In genomic region chr16:79090966-79091365, GRCh38 we compare ENCODE assay signal across 18 cellular contexts.
DNase-seq lines count a peak whose midpoint lies in the region; ATAC-seq and TF ChIP-seq lines count a peak whose summit lies in the region.
"Had no signal": no experiment of that assay in that cellular context is flagged by ENCODE, and none has a peak within 500 bp of the region (broad histone marks: within the 10 kb centered on the region; RNA-seq: fewer than 3 reads in every experiment).

No MANE protein-coding gene starts in this region.

- H3K4me1 Mint-ChIP-seq in activated CD4-positive, alpha-beta T cell treated with anti-CD3 and anti-CD28 coated beads, Interleukin-2, amount 10 ng/mL, durations not matched to agents 7 days and 5 days, result peaks cover 51% of the 10 kb centered on the region
- peaks cover 54% of the 10 kb centered on the region for H3K4me1 Mint-ChIP-seq in activated naive CD8-positive, alpha-beta T cell (ENCODE audit: low read depth)

- no peaks in the 10 kb centered on the region for H3K9me3 ChIP-seq in KOPT-K1 (ENCODE audit: insufficient read depth, low read length, poor library complexity, severe bottlenecking)
- no peaks in the 10 kb centered on the region for H3K9me3 ChIP-seq in neutrophil
- no peaks in the 10 kb centered on the region for H3K9me3 ChIP-seq in lower lobe of right lung
- H3K9me3 ChIP-seq: right atrium auricular region, thyroid gland had no signal

- H3K4me3 ChIP-seq in neutrophil (ENCODE audit: low read depth in 1 of 2, low read length in 1 of 2) (peak overlapping the region in 1 of 2 experiments; percentile 52), lower leg skin (ENCODE audit: low read depth, poor library complexity, severe bottlenecking) (no peak overlapping the region), lower lobe of right lung (no peak overlapping the region)
- H3K4me3 ChIP-seq: hepatocyte, right atrium auricular region, thyroid gland had no signal

- 78 to 92% methylated on average over 4 of the region's 4 CpGs for WGBS in lower leg skin, 2 donors

- peaks cover 11% of the 10 kb centered on the region for H3K27me3 Mint-ChIP-seq in activated CD4-positive, alpha-beta T cell treated with anti-CD3 and anti-CD28 coated beads, Interleukin-2, amount 10 ng/mL, durations not matched to agents 7 days and 5 days
- H3K27me3 Mint-ChIP-seq in activated naive CD8-positive, alpha-beta T cell, result no peaks in the 10 kb centered on the region

- H3K27ac Mint-ChIP-seq in activated CD4-positive, alpha-beta T cell treated with anti-CD3 and anti-CD28 coated beads, Interleukin-2, amount 10 ng/mL, durations not matched to agents 7 days and 5 days, result peak overlapping the region; percentile 85
- H3K27ac Mint-ChIP-seq in activated naive CD8-positive, alpha-beta T cell, result no peak overlapping the region
- H3K27ac Mint-ChIP-seq: activated CD8-positive, alpha-beta memory T cell treated with anti-CD3 and anti-CD28 coated beads, Interleukin-2, amount 10 ng/mL, durations not matched to agents 7 days and 5 days; brain had no signal

- H3K27ac ChIP-seq in KOPT-K1 (ENCODE audit: low read depth, low read length, poor library complexity, severe bottlenecking) (peak overlapping the region; percentile 95), neutrophil (peak overlapping the region; percentile 63), lower lobe of right lung (no peak overlapping the region)
- H3K27ac ChIP-seq: hepatocyte, right atrium auricular region, thyroid gland, VCaP had no signal

- H3K4me1 ChIP-seq in neutrophil (ENCODE audit: control insufficient read depth in 1 of 2, insufficient read depth in 1 of 2, low read depth in 1 of 2, low read length in 1 of 2) (peaks cover 62 to 64% of the 10 kb centered on the region in 2 experiments), lower lobe of right lung (peaks cover 14% of the 10 kb centered on the region)
- H3K4me1 ChIP-seq: right atrium auricular region had no signal

- no peak overlapping the region for H3K4me3 Mint-ChIP-seq in activated CD4-positive, alpha-beta T cell treated with anti-CD3 and anti-CD28 coated beads, Interleukin-2, amount 10 ng/mL, durations not matched to agents 7 days and 5 days
- H3K4me3 Mint-ChIP-seq in activated naive CD8-positive, alpha-beta T cell, result peak overlapping the region; percentile 27
- H3K4me3 Mint-ChIP-seq: activated CD8-positive, alpha-beta memory T cell treated with anti-CD3 and anti-CD28 coated beads, Interleukin-2, amount 10 ng/mL, durations not matched to agents 7 days and 5 days; activated naive CD4-positive, alpha-beta T cell treated with anti-CD3 and anti-CD28 coated beads for 36 hours; brain had no signal

- TF ChIP-seq CTCF in neutrophil (IDR thresholded peaks at IDR 0.05) (no peak), lower leg skin (IDR thresholded peaks at IDR 0.05) (no peak), lower lobe of right lung (IDR thresholded peaks at IDR 0.05) (no peak)

- DNase-seq in activated CD4-positive, alpha-beta T cell treated with anti-CD3 and anti-CD28 coated beads, Interleukin-2, amount 10 ng/mL, durations not matched to agents 7 days and 5 days, result no peak
- no peak for DNase-seq in activated CD4-positive, alpha-beta T cell treated with anti-CD3 and anti-CD28 coated beads for 4 hours
- no peak for DNase-seq in NCI-H187 treated with DMSO at 0.1 percent for 48 hours (lab: John Stamatoyannopoulos, UW)
- DNase-seq in lower leg skin (ENCODE audit: low spot score in 2 of 2), result no peak
- DNase-seq in lower lobe of right lung, result no peak
- DNase-seq: activated CD8-positive, alpha-beta memory T cell treated with anti-CD3 and anti-CD28 coated beads, Interleukin-2, amount 10 ng/mL, durations not matched to agents 7 days and 5 days; activated naive CD4-positive, alpha-beta T cell treated with anti-CD3 and anti-CD28 coated beads for 36 hours; cortex of kidney; EL; NCI-H524; thyroid gland had no signal

- peaks cover 11% of the 10 kb centered on the region for H3K36me3 Mint-ChIP-seq in activated CD4-positive, alpha-beta T cell treated with anti-CD3 and anti-CD28 coated beads, Interleukin-2, amount 10 ng/mL, durations not matched to agents 7 days and 5 days (ENCODE audit: low read depth)
- no peaks in the 10 kb centered on the region for H3K36me3 Mint-ChIP-seq in activated naive CD8-positive, alpha-beta T cell
- H3K36me3 Mint-ChIP-seq: brain had no signal

- H3K27me3 ChIP-seq in neutrophil (no peaks in the 10 kb centered on the region), lower lobe of right lung (ENCODE audit: low read depth) (no peaks in the 10 kb centered on the region)
- H3K27me3 ChIP-seq: hepatocyte, right atrium auricular region, thyroid gland had no signal

- H3K9me3 Mint-ChIP-seq in activated CD4-positive, alpha-beta T cell treated with anti-CD3 and anti-CD28 coated beads, Interleukin-2, amount 10 ng/mL, durations not matched to agents 7 days and 5 days, result peaks cover 4% of the 10 kb centered on the region
- no peaks in the 10 kb centered on the region for H3K9me3 Mint-ChIP-seq in activated naive CD8-positive, alpha-beta T cell (ENCODE audit: low read depth)

- H3K36me3 ChIP-seq in KOPT-K1 (ENCODE audit: insufficient read depth, low read length) (no peaks in the 10 kb centered on the region), neutrophil (no peaks in the 10 kb centered on the region), lower lobe of right lung (no peaks in the 10 kb centered on the region)
- H3K36me3 ChIP-seq: right atrium auricular region, thyroid gland had no signal

- intact Hi-C loops in lower leg skin (cut with DNase I; ENCODE audit: low total_unique reads) (no loop called here), lower lobe of right lung (cut with DNase I) (no loop called here)

- POLR2A ChIA-PET in activated CD4-positive, alpha-beta T cell treated with anti-CD3 and anti-CD28 coated beads, Interleukin-2, amount 10 ng/mL, durations not matched to agents 7 days and 5 days (lab: Charles Lee), result no interaction called here

- no peak for ATAC-seq in lower lobe of right lung

- CTCF ChIA-PET in activated CD4-positive, alpha-beta T cell treated with anti-CD3 and anti-CD28 coated beads, Interleukin-2, amount 10 ng/mL, durations not matched to agents 7 days and 5 days (lab: Charles Lee), result interaction anchor here (0.6 kb wide), 2 partner anchors 22 to 453 kb away, joined by 3 read pairs; no protein-coding TSS in a partner anchor

- no peak for TF ChIP-seq POLR2A in lower leg skin (IDR thresholded peaks at IDR 0.05)
